In genomic region chr12:109153711-109154434, GRCh38 we compare ENCODE assay signal across 1 cellular context.
TF ChIP-seq lines count a peak whose summit lies in the region.

No MANE protein-coding gene starts in this region.

TF ChIP-seq in HepG2, 621 proteins besides CTCF, POLR2A, EP300 and RAD21 (continued from another document and continues in another):
- TF ChIP-seq MYC (CRISPR knock-in tag; IDR thresholded peaks at IDR 0.05; ENCODE audit: borderline replicate concordance) = 0 out of 2 replicates have a peak, but pooled peaks have one; percentile 12
- no peak for TF ChIP-seq GZF1 (CRISPR knock-in tag; IDR thresholded peaks at IDR 0.05)
- no peak for TF ChIP-seq ZNF432 (CRISPR knock-in tag; IDR thresholded peaks at IDR 0.05; ENCODE audit: borderline replicate concordance)
- no peak for TF ChIP-seq ZMYM3 (CRISPR knock-in tag; IDR thresholded peaks at IDR 0.05)
- TF ChIP-seq MAFG (CRISPR knock-in tag; IDR thresholded peaks at IDR 0.05) = no peak
- TF ChIP-seq FOXK1 (CRISPR knock-in tag; IDR thresholded peaks at IDR 0.05; ENCODE audit: borderline replicate concordance, low read depth) = no peak
- TF ChIP-seq ZNF547 (CRISPR knock-in tag; IDR thresholded peaks at IDR 0.05) = no peak
- peak; percentile 99 for TF ChIP-seq MYNN (CRISPR knock-in tag; IDR thresholded peaks at IDR 0.05; ENCODE audit: low read depth)
- no peak for TF ChIP-seq ZNF770 (CRISPR knock-in tag; IDR thresholded peaks at IDR 0.05)
- no peak for TF ChIP-seq MAX (IDR thresholded peaks at IDR 0.05)
- TF ChIP-seq REPIN1 (CRISPR knock-in tag; IDR thresholded peaks at IDR 0.05; ENCODE audit: borderline replicate concordance, low read depth) = peak; percentile 35; the same call in 1 of the 2 replicates
- TF ChIP-seq EZH2 (conservative IDR thresholded peaks at IDR 0.05; ENCODE audit: low read depth, low read length) = no peak
- peak; percentile 43 for TF ChIP-seq ASH2L (IDR thresholded peaks at IDR 0.05; ENCODE audit: insufficient read length, low read depth, low read length)
- TF ChIP-seq ZNF251 (CRISPR knock-in tag; IDR thresholded peaks at IDR 0.05) = no peak
- TF ChIP-seq FOXA1 (IDR thresholded peaks at IDR 0.05) = no peak
- no peak for TF ChIP-seq FOXA1 (CRISPR knock-in tag; IDR thresholded peaks at IDR 0.05)
- TF ChIP-seq KMT2B (CRISPR knock-in tag; IDR thresholded peaks at IDR 0.05) = peak; percentile 55; the same call in 1 of the 2 replicates
- no peak for TF ChIP-seq GABPB1 (CRISPR knock-in tag; IDR thresholded peaks at IDR 0.05)
- peak in 1 of 2 experiments; percentile 15; a peak in 1 of 4 replicates for TF ChIP-seq ATF4 (CRISPR knock-in tag; IDR thresholded peaks at IDR 0.05)
- no peak for TF ChIP-seq ARID5B (CRISPR knock-in tag; IDR thresholded peaks at IDR 0.05)
- no peak for TF ChIP-seq YY1 (IDR thresholded peaks at IDR 0.05; ENCODE audit: insufficient read depth, insufficient replicate concordance, low read depth, low read length)
- TF ChIP-seq NFYB (CRISPR knock-in tag; IDR thresholded peaks at IDR 0.05) = no peak
- no peak for TF ChIP-seq ZNF644 (CRISPR knock-in tag; IDR thresholded peaks at IDR 0.05; ENCODE audit: low read depth)
- no peak for TF ChIP-seq ZNF441 (CRISPR knock-in tag; IDR thresholded peaks at IDR 0.05; ENCODE audit: borderline replicate concordance)
- TF ChIP-seq ATF3 (CRISPR knock-in tag; IDR thresholded peaks at IDR 0.05) = no peak
- TF ChIP-seq ZMAT5 (CRISPR knock-in tag; IDR thresholded peaks at IDR 0.05; ENCODE audit: borderline replicate concordance, low read depth) = no peak
- TF ChIP-seq ZNF138 (CRISPR knock-in tag; IDR thresholded peaks at IDR 0.05; ENCODE audit: low read depth) = no peak
- TF ChIP-seq FLYWCH1 (CRISPR knock-in tag; IDR thresholded peaks at IDR 0.05) = no peak
- TF ChIP-seq KAT7 (CRISPR knock-in tag; IDR thresholded peaks at IDR 0.05; ENCODE audit: borderline replicate concordance) = no peak
- peak; percentile 68 for TF ChIP-seq CEBPG (CRISPR knock-in tag; IDR thresholded peaks at IDR 0.05)
- TF ChIP-seq SP140L (CRISPR knock-in tag; IDR thresholded peaks at IDR 0.05; ENCODE audit: borderline replicate concordance) = no peak
- TF ChIP-seq ZNF34 (CRISPR knock-in tag; IDR thresholded peaks at IDR 0.05; ENCODE audit: borderline replicate concordance) = no peak
- TF ChIP-seq ZNF564 (CRISPR knock-in tag; IDR thresholded peaks at IDR 0.05) = no peak
- TF ChIP-seq HDAC1 (CRISPR knock-in tag; IDR thresholded peaks at IDR 0.05) = 0 out of 2 replicates have a peak, but pooled peaks have one; percentile 10
- no peak for TF ChIP-seq RFX1 (IDR thresholded peaks at IDR 0.05)
- no peak for TF ChIP-seq SP4 (CRISPR knock-in tag; IDR thresholded peaks at IDR 0.05)
- no peak for TF ChIP-seq ZNF24 (IDR thresholded peaks at IDR 0.05)
- TF ChIP-seq HDAC6 (IDR thresholded peaks at IDR 0.05; ENCODE audit: low read depth, low read length) = no peak
- TF ChIP-seq LRRFIP1 (CRISPR knock-in tag; conservative IDR thresholded peaks at IDR 0.05) = no peak
- TF ChIP-seq CERS6 (CRISPR knock-in tag; IDR thresholded peaks at IDR 0.05) = no peak
- no peak for TF ChIP-seq RORA (CRISPR knock-in tag; IDR thresholded peaks at IDR 0.05)
- no peak for TF ChIP-seq ZNF772 (CRISPR knock-in tag; IDR thresholded peaks at IDR 0.05)
- TF ChIP-seq ZNF605 (CRISPR knock-in tag; IDR thresholded peaks at IDR 0.05) = no peak
- TF ChIP-seq XRCC5 (optimal IDR thresholded peaks at IDR 0.05; ENCODE audit: low read length) = no peak
- no peak for TF ChIP-seq HOXA3 (CRISPR knock-in tag; IDR thresholded peaks at IDR 0.05)
- TF ChIP-seq SMAD1 (CRISPR knock-in tag; IDR thresholded peaks at IDR 0.05; ENCODE audit: borderline replicate concordance, low read depth) = 0 out of 2 replicates have a peak, but pooled peaks have one; percentile 0
- no peak for TF ChIP-seq ZNF574 (CRISPR knock-in tag; IDR thresholded peaks at IDR 0.05)
- no peak for TF ChIP-seq ZNF362 (CRISPR knock-in tag; IDR thresholded peaks at IDR 0.05; ENCODE audit: borderline replicate concordance)
- no peak for TF ChIP-seq ZNF496 (CRISPR knock-in tag; IDR thresholded peaks at IDR 0.05; ENCODE audit: insufficient replicate concordance)
- no peak for TF ChIP-seq MYPOP (CRISPR knock-in tag; IDR thresholded peaks at IDR 0.05)
- no peak for TF ChIP-seq ZNF552 (CRISPR knock-in tag; IDR thresholded peaks at IDR 0.05; ENCODE audit: borderline replicate concordance)
- TF ChIP-seq RFXAP (CRISPR knock-in tag; IDR thresholded peaks at IDR 0.05; ENCODE audit: borderline replicate concordance) = no peak
- no peak for TF ChIP-seq SP2 (CRISPR knock-in tag; IDR thresholded peaks at IDR 0.05)
